In genomic region chr9:132242621-132243155, GRCh38 we compare ENCODE assay signal across 8 cellular contexts.
A peak's percentile ranks its signal among the peaks of the same experiment; 100 is the strongest.
DNase-seq lines count a peak whose midpoint lies in the region; ATAC-seq, FAIRE-seq and TF ChIP-seq lines count a peak whose summit lies in the region.

No MANE protein-coding gene starts in this region.

- H3K27ac Mint-ChIP-seq in progenitor cell of endocrine pancreas, result peak overlapping the region; percentile 55

- H3F3A ChIP-seq in PC-3 (ENCODE audit: low read length, unreplicated experiment), result no peaks in the 10 kb centered on the region

- H3K4me2 ChIP-seq in PC-3 (ENCODE audit: low read length) (peak overlapping the region; percentile 76), endothelial cell of umbilical vein (ENCODE audit: insufficient read depth, low read length) (peak overlapping the region; percentile 72)

- H3K9me1 ChIP-seq in endothelial cell of umbilical vein (replicated peaks; ENCODE audit: control insufficient read depth, extremely low read depth, insufficient read depth, low read length), result no peaks in the 10 kb centered on the region

- no peaks in the 10 kb centered on the region for H3K27me3 ChIP-seq in PC-3 (ENCODE audit: low read length)
- H3K27me3 ChIP-seq in endothelial cell of umbilical vein (ENCODE audit: control insufficient read depth in 2 of 2, insufficient read depth in 2 of 2, low read length in 2 of 2), result peaks cover 4 to 5% of the 10 kb centered on the region in 2 experiments

- CTCF ChIA-PET in PC-3 (lab: Charles Lee) (no interaction called here), endothelial cell of umbilical vein (lab: Charles Lee) (no interaction called here)

- H3K79me2 ChIP-seq in PC-3 (ENCODE audit: low read length) (no peaks in the 10 kb centered on the region), endothelial cell of umbilical vein (ENCODE audit: control insufficient read depth, insufficient read depth, low read length) (no peaks in the 10 kb centered on the region)

- no peaks in the 10 kb centered on the region for H3K36me3 ChIP-seq in PC-3 (ENCODE audit: low read depth, low read length)
- H3K36me3 ChIP-seq in endothelial cell of umbilical vein (ENCODE audit: control insufficient read depth in 2 of 2, extremely low read depth in 1 of 2, insufficient read depth in 2 of 2, low read length in 2 of 2), result no peaks in the 10 kb centered on the region

- H3K27ac ChIP-seq in PC-3 (ENCODE audit: low read length) (no peak overlapping the region), endothelial cell of umbilical vein (ENCODE audit: insufficient read depth, low read depth, low read length) (no peak overlapping the region)

- ATAC-seq in PC-3, result no peak
- no peak for ATAC-seq in GM18520 (IDR thresholded peaks at IDR 0.05; ENCODE audit: unreplicated experiment)
- ATAC-seq in GM21825 (IDR thresholded peaks at IDR 0.05; ENCODE audit: unreplicated experiment), result no peak

- H3K4me3 Mint-ChIP-seq in progenitor cell of endocrine pancreas (ENCODE audit: low read depth), result peak overlapping the region; percentile 83

- POLR2A ChIA-PET in PC-3 (lab: Charles Lee; ENCODE audit: unreplicated experiment), result no interaction called here
- POLR2A ChIA-PET in endothelial cell of umbilical vein (lab: Charles Lee), result no interaction called here

- no peaks in the 10 kb centered on the region for H3K36me3 Mint-ChIP-seq in progenitor cell of endocrine pancreas (ENCODE audit: insufficient read depth)

- peak; percentile 72 for FAIRE-seq in endothelial cell of umbilical vein (lab: Jason Lieb, UNC)

- H3K9me2 ChIP-seq in PC-3 (replicated peaks; ENCODE audit: low read length), result no peaks in the 10 kb centered on the region

- H4K20me1 ChIP-seq in PC-3 (ENCODE audit: low read length), result no peaks in the 10 kb centered on the region
- H4K20me1 ChIP-seq in endothelial cell of umbilical vein (replicated peaks; ENCODE audit: control insufficient read depth, extremely low read depth, insufficient read depth, low read length), result no peaks in the 10 kb centered on the region

- no peaks in the 10 kb centered on the region for H3K9me3 Mint-ChIP-seq in progenitor cell of endocrine pancreas (ENCODE audit: low read depth)

- TF ChIP-seq POLR2A in endothelial cell of umbilical vein (IDR thresholded peaks at IDR 0.05; ENCODE audit: low read depth, low read length), result no peak

- no peak overlapping the region for H2AFZ ChIP-seq in PC-3 (ENCODE audit: low read length)
- peak overlapping the region; percentile 77 for H2AFZ ChIP-seq in endothelial cell of umbilical vein (ENCODE audit: low read depth, low read length)

- H3K4me3 ChIP-seq in PC-3 (ENCODE audit: low read length), result peak overlapping the region; percentile 60
- H3K4me3 ChIP-seq in endothelial cell of umbilical vein (replicated peaks in 1 of 3; ENCODE audit: insufficient read depth in 1 of 3, low read depth in 1 of 3, low read length in 3 of 3), result peak overlapping the region; percentile 54 to 91 (median 63)

- H3K4me1 ChIP-seq in PC-3 (ENCODE audit: insufficient read depth, low read length) (no peaks in the 10 kb centered on the region; the same call in 1 of the 2 replicates), endothelial cell of umbilical vein (ENCODE audit: control insufficient read depth, extremely low read depth, insufficient read depth, low read length) (peaks cover 7% of the 10 kb centered on the region)

- peaks cover 6% of the 10 kb centered on the region for H3K4me1 Mint-ChIP-seq in progenitor cell of endocrine pancreas (ENCODE audit: low read depth)

- intact Hi-C loops in PC-3 (cut with micrococcal nuclease) (loop anchor here (5.0 kb wide), 1 partner anchor 260 kb away; no protein-coding TSS in a partner anchor), endothelial cell of umbilical vein (cut with micrococcal nuclease) (no loop called here)

- H3K27me3 Mint-ChIP-seq in progenitor cell of endocrine pancreas, result peaks cover 50% of the 10 kb centered on the region

- TF ChIP-seq CTCF in GM10266 (IDR thresholded peaks at IDR 0.05; ENCODE audit: control insufficient read depth, insufficient read depth, low read depth, missing control alignments) (no peak), PC-3 (conservative IDR thresholded peaks at IDR 0.05; ENCODE audit: low read depth, low read length) (no peak), endothelial cell of umbilical vein (IDR thresholded peaks at IDR 0.05; ENCODE audit: extremely low read depth in 1 of 2, insufficient read depth in 1 of 2, low read depth in 1 of 2, low read length in 2 of 2) (no peak), progenitor cell of endocrine pancreas (IDR thresholded peaks at IDR 0.05; ENCODE audit: unreplicated experiment) (no peak)

- dilution Hi-C loops in endothelial cell of umbilical vein (cut with MboI; ENCODE audit: extremely low pct_ligation_motif_present, low sequenced_read_pairs), result no loop called here

- peak; percentile 44 for DNase-seq in GM10266 (ENCODE audit: extremely low spot score)
- DNase-seq in PC-3, result no peak
- DNase-seq in endothelial cell of umbilical vein (ENCODE audit: low read depth, low spot score), result peak; percentile 10
- DNase-seq in progenitor cell of endocrine pancreas (ENCODE audit: low spot score, unreplicated experiment), result no peak
- no peak for DNase-seq in NCI-H226
- no peak for DNase-seq in AML-193 (lab: John Stamatoyannopoulos, UW)

- no peak overlapping the region for H3K9ac ChIP-seq in PC-3 (ENCODE audit: low read length)
- H3K9ac ChIP-seq in endothelial cell of umbilical vein (replicated peaks; ENCODE audit: extremely low read depth, insufficient read depth, low read length), result no peak overlapping the region

- H3K9me3 ChIP-seq in PC-3 (ENCODE audit: low read length), result no peaks in the 10 kb centered on the region
- H3K9me3 ChIP-seq in endothelial cell of umbilical vein (replicated peaks; ENCODE audit: control insufficient read depth, insufficient read depth, low read length), result no peaks in the 10 kb centered on the region

- no TSS peak for BruUV-seq in PC-3 (replicated peaks; lab: Mats Ljungman, UMichigan)
- BruUV-seq in endothelial cell of umbilical vein (replicated peaks; lab: Mats Ljungman, UMichigan), result no TSS peak

TF ChIP-seq in endothelial cell of umbilical vein, 7 proteins besides CTCF, POLR2A, EP300 and RAD21:
- TF ChIP-seq POLR2AphosphoS5 (IDR thresholded peaks at IDR 0.05; ENCODE audit: insufficient read depth, low read depth, low read length) (no peak), EZH2 (IDR thresholded peaks at IDR 0.05; ENCODE audit: borderline replicate concordance, low read depth, low read length, severe bottlenecking) (no peak), MAX (IDR thresholded peaks at IDR 0.05; ENCODE audit: insufficient read depth, insufficient read length) (no peak), FOS (IDR thresholded peaks at IDR 0.05; ENCODE audit: borderline replicate concordance, insufficient read depth, low read length) (no peak), GATA2 (IDR thresholded peaks at IDR 0.05; ENCODE audit: insufficient read depth, insufficient read length, low read depth, low read length) (no peak), JUN (IDR thresholded peaks at IDR 0.05; ENCODE audit: borderline replicate concordance, insufficient read depth, insufficient read length, low read depth) (no peak), MYC (IDR thresholded peaks at IDR 0.05; ENCODE audit: low read depth, low read length) (no peak)

Comparison
In these comparisons a context has a peak if more than half of its experiments do, and no peak if none do; other contexts are left out.
1. DNase-seq: peak in GM10266 (single experiment) and endothelial cell of umbilical vein (single experiment); none in PC-3 (single experiment), progenitor cell of endocrine pancreas (single experiment), NCI-H226 (single experiment) and AML-193 (0 of 2).